In genomic region chr17:42760652-42761581, GRCh38 we compare ENCODE assay signal across 9 cellular contexts. TPM values are rescaled to one million over a fixed set of nuclear protein-coding genes. Genes with fewer than 3 reads are reported as not detected.
DNase-seq lines count a peak whose midpoint lies in the region; ATAC-seq, FAIRE-seq and TF ChIP-seq lines count a peak whose summit lies in the region.
"Had no signal": no experiment of that assay in that cellular context is flagged by ENCODE, and none has a peak within 500 bp of the region (broad histone marks: within the 10 kb centered on the region; RNA-seq: fewer than 3 reads in every experiment).

A gene with protein sequence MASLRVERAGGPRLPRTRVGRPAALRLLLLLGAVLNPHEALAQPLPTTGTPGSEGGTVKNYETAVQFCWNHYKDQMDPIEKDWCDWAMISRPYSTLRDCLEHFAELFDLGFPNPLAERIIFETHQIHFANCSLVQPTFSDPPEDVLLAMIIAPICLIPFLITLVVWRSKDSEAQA (plus strand): TSS chr17:42761227. CDS start chr17:42761262, 35 bp downstream.

- H3K14ac ChIP-seq in H1 (ENCODE audit: insufficient read length) = no peak within 1 kb of the TSS

- peak within 1 kb of the TSS; percentile 73 for H4K8ac ChIP-seq in H1 (ENCODE audit: extremely low read depth, insufficient read depth, low read length)

- peak within 1 kb of the TSS; percentile 54 for H3K27ac Mint-ChIP-seq in mesothelial cell of epicardium

- H3K4me3 ChIP-seq in NT2/D1 (ENCODE audit: insufficient read length, low read depth) (peak within 1 kb of the TSS; percentile 45), H1 (ENCODE audit: extremely low read depth in 1 of 4, insufficient read depth in 2 of 4, low read depth in 3 of 4, low read length in 4 of 4) (peak within 1 kb of the TSS; percentile 42 to 86 (median 60))

- no peak within 1 kb of the TSS for H2BK120ac ChIP-seq in H1 (replicated peaks; ENCODE audit: low read depth, low read length)

- peaks cover 12% of the 10 kb centered on the region; the same call in 1 of the 2 replicates for H3K23me2 ChIP-seq in H1 (ENCODE audit: low read depth, low read length)

- 5% methylated on average over 36 of the region's 92 CpGs; no CpG with 5 or more reads in 1 of the 2 experiments for WGBS in H1 (ENCODE audit: extremely low coverage in 1 of 2, insufficient coverage in 1 of 2, insufficient read length in 1 of 2, insufficient replicate concordance in 2 of 2, low coverage in 1 of 2, low lambda C conversion rate in 2 of 2, missing lambda C conversion rate in 1 of 2), 2 experiments

- CTCF ChIA-PET in GM10248 (lab: Yijun Ruan, JAX) (interaction anchor here (0.7 to 7.4 kb wide), 20 partner anchors 9 to 238 kb away, joined by 3 to 109 read pairs (median 4); partner anchors contain the start of genes BECN1, CCR10, CNTD1 and COA3), H1 (lab: Charles Lee; ENCODE audit: partially characterized antibody) (interaction anchor here (0.5 to 5.9 kb wide), 15 partner anchors 10 to 266 kb away, joined by 3 to 81 read pairs (median 4); partner anchors contain the start of genes BECN1, CNTD1, COA3 and PSMC3IP)

- no peaks in the 10 kb centered on the region for H3K79me1 ChIP-seq in H1 (ENCODE audit: low read depth, low read length)

- H3K27me3 ChIP-seq in NT2/D1 (ENCODE audit: insufficient read depth, insufficient read length) (peaks cover 29% of the 10 kb centered on the region), H1 (replicated peaks in 1 of 4; ENCODE audit: control insufficient read depth in 3 of 4, extremely low read depth in 1 of 4, insufficient read depth in 3 of 4, low read length in 3 of 4) (peaks cover 12 to 28% (median 24%) of the 10 kb centered on the region in 4 experiments)

- DNase-seq in GM10248 (ENCODE audit: extremely low spot score) (peak; percentile 40), NT2/D1 (ENCODE audit: low read depth, low spot score) (no peak), H1 (ENCODE audit: low read depth in 1 of 2, low spot score in 2 of 2) (peak in 1 of 2 experiments; percentile 79), mesothelial cell of epicardium (ENCODE audit: low spot score in 2 of 2, unreplicated experiment in 2 of 2) (peak; percentile 44 to 62), ureter (ENCODE audit: low spot score) (no peak), SIG-M5 (lab: John Stamatoyannopoulos, UW) (no peak)

- H3K23ac ChIP-seq in H1 (ENCODE audit: insufficient read length) = no peak within 1 kb of the TSS

- no peaks in the 10 kb centered on the region for H3K36me3 Mint-ChIP-seq in mesothelial cell of epicardium

- no peak within 1 kb of the TSS for H4K91ac ChIP-seq in H1 (replicated peaks; ENCODE audit: insufficient read length, low read length)

- H4K20me1 ChIP-seq in H1 (replicated peaks in 1 of 2; ENCODE audit: control insufficient read depth in 1 of 2, insufficient read depth in 2 of 2, low read length in 2 of 2) = no peaks in the 10 kb centered on the region

- H3K9ac ChIP-seq in NT2/D1 (ENCODE audit: insufficient read length, low read depth) = peak within 1 kb of the TSS; percentile 78
- H3K9ac ChIP-seq in H1 (replicated peaks in 1 of 4; ENCODE audit: extremely low read depth in 1 of 4, low read depth in 3 of 4, low read length in 3 of 4) = peak within 1 kb of the TSS in 3 of 4 experiments; percentile 14 to 59 (median 25); a peak in 1 of 7 replicates

- no peak within 1 kb of the TSS for H4K5ac ChIP-seq in H1 (ENCODE audit: insufficient read length, low read depth, low read length)

- H3K79me2 ChIP-seq in H1 (ENCODE audit: control insufficient read depth in 1 of 2, insufficient read depth in 2 of 2, low read length in 2 of 2) = no peaks in the 10 kb centered on the region

- H3K18ac ChIP-seq in H1 (ENCODE audit: extremely low read depth, low read length) = peak within 1 kb of the TSS; percentile 82

- TF ChIP-seq EP300 in H1 (IDR thresholded peaks at IDR 0.05; ENCODE audit: borderline replicate concordance in 1 of 2, low read depth in 2 of 2, low read length in 2 of 2) = no peak

- no peak within 1 kb of the TSS for H3K4ac ChIP-seq in H1 (replicated peaks; ENCODE audit: insufficient read length, low read depth, low read length)

- no peak within 1 kb of the TSS for H2AK5ac ChIP-seq in H1 (ENCODE audit: low read depth, low read length)

- H3K4me3 Mint-ChIP-seq in mesothelial cell of epicardium = peak within 1 kb of the TSS; percentile 69

- TF ChIP-seq RAD21 in H1 (IDR thresholded peaks at IDR 0.05 in 1 of 2, conservative IDR thresholded peaks at IDR 0.05 in 1 of 2; ENCODE audit: low read depth in 2 of 2, low read length in 2 of 2) = no peak

- H3K9me3 ChIP-seq in NT2/D1 (ENCODE audit: insufficient read depth, low read length) = no peaks in the 10 kb centered on the region
- no peaks in the 10 kb centered on the region for H3K9me3 ChIP-seq in H1 (ENCODE audit: insufficient read depth in 2 of 2, low read depth in 1 of 2, low read length in 1 of 2)

- H3K4me2 ChIP-seq in H1 (ENCODE audit: insufficient read depth in 1 of 2, low read depth in 2 of 2, low read length in 2 of 2) = peak within 1 kb of the TSS; percentile 79 to 83

- H3K36me3 ChIP-seq in NT2/D1 (ENCODE audit: insufficient read depth, insufficient read length, low read length) = no peaks in the 10 kb centered on the region
- H3K36me3 ChIP-seq in H1 (ENCODE audit: control insufficient read depth in 2 of 4, insufficient read depth in 4 of 4, low read length in 3 of 4) = no peaks in the 10 kb centered on the region

- FAIRE-seq in H1 (lab: Jason Lieb, UNC) = no peak

- H2BK12ac ChIP-seq in H1 (ENCODE audit: low read depth, low read length) = 0 out of 2 replicates have a peak within 1 kb of the TSS, but pooled peaks have one; percentile 33

- no peak for TF ChIP-seq CTCF in GM10248 (IDR thresholded peaks at IDR 0.05; ENCODE audit: control extremely low read depth, extremely low read depth, low read depth, missing control alignments)
- no peak for TF ChIP-seq CTCF in H1 (IDR thresholded peaks at IDR 0.05; ENCODE audit: control extremely low read depth in 1 of 3, insufficient read depth in 1 of 3, low read depth in 1 of 3, low read length in 3 of 3)
- TF ChIP-seq CTCF in mesothelial cell of epicardium (IDR thresholded peaks at IDR 0.05; ENCODE audit: unreplicated experiment) = no peak

- no peak; a peak in 1 of 3 replicates for TF ChIP-seq POLR2A in H1 (IDR thresholded peaks at IDR 0.05; ENCODE audit: control extremely low read depth in 1 of 2, low read depth in 2 of 2, low read length in 2 of 2)
- TF ChIP-seq POLR2A in GM18505 (IDR thresholded peaks at IDR 0.05; ENCODE audit: borderline replicate concordance, extremely low read depth, insufficient read depth, insufficient read length) = no peak

- H2BK5ac ChIP-seq in H1 (ENCODE audit: low read depth, low read length) = no peak within 1 kb of the TSS; the same call in 1 of the 2 replicates

- no peaks in the 10 kb centered on the region for H3K9me3 Mint-ChIP-seq in mesothelial cell of epicardium

- POLR2A ChIA-PET in GM10248 (lab: Yijun Ruan, JAX) (interaction anchor here (0.8 kb wide), 1 partner anchor 11 kb away, joined by 3 read pairs; no protein-coding TSS in a partner anchor), H1 (lab: Charles Lee; ENCODE audit: partially characterized antibody) (interaction anchor here (0.7 to 4.3 kb wide), 15 partner anchors 9 to 183 kb away, joined by 3 to 46 read pairs (median 4); partner anchors contain the start of genes BECN1, PSMC3IP, PSME3 and RETREG3)

- ATAC-seq in GM18511 (IDR thresholded peaks at IDR 0.05; ENCODE audit: unreplicated experiment) (no peak), GM18505 (IDR thresholded peaks at IDR 0.05; ENCODE audit: unreplicated experiment) (no peak)

- H3K4me1 ChIP-seq in NT2/D1 (ENCODE audit: insufficient read depth, insufficient read length) (peaks cover 12% of the 10 kb centered on the region), H1 (replicated peaks in 1 of 4; ENCODE audit: control insufficient read depth in 3 of 4, insufficient read depth in 4 of 4, low read length in 3 of 4) (peaks cover 5 to 17% (median 9%) of the 10 kb centered on the region in 4 experiments)

- peak within 1 kb of the TSS; percentile 48; the same call in 1 of the 2 replicates for H2BK20ac ChIP-seq in H1 (ENCODE audit: low read length)

- H3K4me1 Mint-ChIP-seq in mesothelial cell of epicardium = peaks cover 24% of the 10 kb centered on the region

- no peak within 1 kb of the TSS for H3K27ac ChIP-seq in H1 (ENCODE audit: low read depth, low read length)

- H3K27me3 Mint-ChIP-seq in mesothelial cell of epicardium (ENCODE audit: low read depth) = peaks cover 54% of the 10 kb centered on the region

- no peak within 1 kb of the TSS for H3K56ac ChIP-seq in H1 (replicated peaks; ENCODE audit: insufficient read length, low read depth, low read length)

- H2BK15ac ChIP-seq in H1 (ENCODE audit: low read length) = no peak within 1 kb of the TSS; the same call in 1 of the 2 replicates

- H2AFZ ChIP-seq in H1 (ENCODE audit: low read length) = peak within 1 kb of the TSS; percentile 90

TF ChIP-seq in H1, 55 proteins besides CTCF, POLR2A, EP300 and RAD21 (continues in another document):
- TF ChIP-seq TEAD4 (IDR thresholded peaks at IDR 0.05; ENCODE audit: low read depth, low read length) (no peak), EZH2 (IDR thresholded peaks at IDR 0.05; ENCODE audit: low read depth, low read length, severe bottlenecking) (peak; percentile 18), YY1 (IDR thresholded peaks at IDR 0.05; ENCODE audit: low read depth, low read length) (no peak), KDM4A (IDR thresholded peaks at IDR 0.05; ENCODE audit: low read depth, low read length, severe bottlenecking) (peak; percentile 98), ASH2L (IDR thresholded peaks at IDR 0.05; ENCODE audit: low read length) (no peak), SUZ12 (IDR thresholded peaks at IDR 0.05; ENCODE audit: low read length) (0 out of 2 replicates have a peak, but pooled peaks have one; percentile 13), TAF7 (optimal IDR thresholded peaks at IDR 0.05; ENCODE audit: borderline replicate concordance, low read depth, low read length) (no peak), JUND (IDR thresholded peaks at IDR 0.05; ENCODE audit: low read length) (no peak), TAF1 (IDR thresholded peaks at IDR 0.05; ENCODE audit: low read depth, low read length) (no peak), RBBP5 (IDR thresholded peaks at IDR 0.05; ENCODE audit: borderline replicate concordance, low read depth, low read length) (peak; percentile 2; the same call in 1 of the 2 replicates), FOSL1 (IDR thresholded peaks at IDR 0.05; ENCODE audit: insufficient read depth, low read depth, low read length) (no peak), CREB1 (IDR thresholded peaks at IDR 0.05) (0 out of 2 replicates have a peak, but pooled peaks have one; percentile 18)

RNA-seq across cellular contexts. Expression of the gene that starts here (rescaled TPM):
- 12.0 and 13.4 TPM in 2 replicates for total RNA-seq in H1 (2021; fragmentation: NEBNext Ultra II Directional; extraction: Animal tissue kit (Norgen Biotek cat#: 25700))
- polyA plus RNA-seq in H1 (2011; rRNA removed) = 41.5 and 41.7 TPM in 2 replicates
- 25.5 TPM for polyA plus RNA-seq in H1 (2011; cell fraction: cytosol; rRNA removed)
- polyA plus RNA-seq in H1 (2011; cell fraction: nucleus; rRNA removed) = 18.2 TPM
- 19.9 to 27.2 TPM (median 21.6 TPM) in 4 replicates for polyA plus RNA-seq in H1 (2012, experiment 1 of 2)
- 31.2 TPM for polyA plus RNA-seq in H1 (2012, experiment 2 of 2)
- 17.8 TPM for polyA plus RNA-seq in H1 (2013, experiment 1 of 2)
- polyA plus RNA-seq in H1 (2013, experiment 2 of 2) = 17.4 TPM
- 8.1 and 15.1 TPM in 2 replicates for polyA minus RNA-seq in H1 (2011; rRNA and poly(A)+ RNA removed)
- polyA minus RNA-seq in H1 (2011; cell fraction: cytosol; rRNA and poly(A)+ RNA removed) = 7.0 TPM
- polyA minus RNA-seq in H1 (2011; cell fraction: nucleus; rRNA and poly(A)+ RNA removed) = 2.2 TPM
- total RNA-seq in mesothelial cell of epicardium (19.5 to 22.3 TPM (median 21.6 TPM) in 3 replicates), ureter (41.9 TPM)
- total RNA-seq: T-helper 1 cell treated with Interleukin-12 subunit alpha and Interleukin-12 subunit beta and Interleukin-4 antibody, amounts not matched to agents 30 ng/mL and 1 ng/mL, for 36 hours had no signal

Comparison
In these comparisons a context has a peak if more than half of its experiments do, and no peak if none do; other contexts are left out.
1. DNase-seq: peak in GM10248 (single experiment) and mesothelial cell of epicardium (2 of 2); none in NT2/D1 (single experiment), ureter (single experiment) and SIG-M5 (single experiment).